ENCODE assay signal across 8 cellular contexts in genomic region chr1:54715493-54716298, GRCh38. TPM values are rescaled to one million over a fixed set of nuclear protein-coding genes. Genes with fewer than 3 reads are reported as not detected.
DNase-seq lines count a peak whose midpoint lies in the region; FAIRE-seq lines count a peak whose summit lies in the region.

Gene TTC4 (plus strand): TSS chr1:54715861. CDS start chr1:54715909, 48 bp downstream.

- H2BK5ac ChIP-seq in neuronal stem cell (ENCODE audit: low read length) = peak within 1 kb of the TSS; percentile 4

- H3K18ac ChIP-seq in neuronal stem cell (ENCODE audit: low read length) = peak within 1 kb of the TSS; percentile 54

- H3K27ac ChIP-seq in SJSA1 (peak within 1 kb of the TSS; percentile 40), neuronal stem cell (replicated peaks; ENCODE audit: low read length) (no peak within 1 kb of the TSS), subcutaneous abdominal adipose tissue (ENCODE audit: low read depth, low read length) (peak within 1 kb of the TSS; percentile 90)

- no peak for FAIRE-seq in frontal cortex (lab: Jason Lieb, UNC)

- H3K27me3 ChIP-seq in H7 (ENCODE audit: control insufficient read depth, insufficient read depth, low read length) (peaks cover 4% of the 10 kb centered on the region; the same call in 1 of the 2 replicates), SJSA1 (replicated peaks) (no peaks in the 10 kb centered on the region), neuronal stem cell (ENCODE audit: control insufficient read depth in 3 of 3, insufficient read depth in 3 of 3, low read depth in 1 of 3, low read length in 3 of 3) (peaks cover 0 to 19% (median 4%) of the 10 kb centered on the region in 3 experiments), subcutaneous abdominal adipose tissue (ENCODE audit: control insufficient read depth in 5 of 5, insufficient read depth in 4 of 5, low read length in 5 of 5) (peaks cover 0 to 3% (median 0%) of the 10 kb centered on the region in 5 donors)

- H3K36me3 ChIP-seq in ES-I3 (ENCODE audit: insufficient read depth, low read length) (peaks cover 5% of the 10 kb centered on the region; the same call in 1 of the 2 replicates), H7 (replicated peaks; ENCODE audit: control insufficient read depth, insufficient read depth, low read length) (peaks cover 4% of the 10 kb centered on the region), SJSA1 (peaks cover 29% of the 10 kb centered on the region), neuronal stem cell (replicated peaks in 1 of 2; ENCODE audit: control insufficient read depth in 2 of 2, insufficient read depth in 2 of 2, low read length in 2 of 2) (peaks cover 4 to 40% of the 10 kb centered on the region in 2 donors), subcutaneous abdominal adipose tissue (ENCODE audit: control insufficient read depth in 5 of 5, insufficient read depth in 5 of 5, low read length in 5 of 5) (peaks cover 13 to 18% (median 14%) of the 10 kb centered on the region in 5 donors)

- H4K8ac ChIP-seq in neuronal stem cell (ENCODE audit: low read depth, low read length) = peak within 1 kb of the TSS; percentile 70

- no peak within 1 kb of the TSS for H4K91ac ChIP-seq in neuronal stem cell (ENCODE audit: low read depth, low read length, poor library complexity)

- no peaks in the 10 kb centered on the region for H3K9me3 ChIP-seq in ES-I3 (ENCODE audit: control insufficient read depth, insufficient read depth, low read length)
- H3K9me3 ChIP-seq in SJSA1 (replicated peaks) = no peaks in the 10 kb centered on the region
- H3K9me3 ChIP-seq in neuronal stem cell (replicated peaks in 1 of 2; ENCODE audit: control insufficient read depth in 2 of 2, insufficient read depth in 1 of 2, low read depth in 1 of 2, low read length in 2 of 2) = no peaks in the 10 kb centered on the region
- H3K9me3 ChIP-seq in subcutaneous abdominal adipose tissue (ENCODE audit: control insufficient read depth in 5 of 5, low read length in 5 of 5) = no peaks in the 10 kb centered on the region

- no peaks in the 10 kb centered on the region for H3K79me1 ChIP-seq in neuronal stem cell (ENCODE audit: low read depth, low read length)

- no peak within 1 kb of the TSS for H2BK120ac ChIP-seq in neuronal stem cell (ENCODE audit: low read depth, low read length)

- peak; percentile 97 for DNase-seq in H7
- peak; percentile 76 for DNase-seq in M059J (ENCODE audit: low read depth)
- peak; percentile 79 to 89 for DNase-seq in SJSA1 (ENCODE audit: low read depth in 1 of 2, low spot score in 2 of 2)
- DNase-seq in activated naive CD4-positive, alpha-beta T cell (lab: John Stamatoyannopoulos, UW) = peak; percentile 59 to 80 (median 66)
- DNase-seq in frontal cortex (ENCODE audit: low spot score in 2 of 2) = peak; percentile 76 to 90
- peak; percentile 81 for DNase-seq in neuronal stem cell (ENCODE audit: low spot score)

- peak within 1 kb of the TSS; percentile 59 for H3K4ac ChIP-seq in neuronal stem cell (ENCODE audit: low read length)

- H2BK15ac ChIP-seq in neuronal stem cell (ENCODE audit: low read length) = no peak within 1 kb of the TSS

- peak within 1 kb of the TSS; percentile 72 for H3K4me2 ChIP-seq in neuronal stem cell (ENCODE audit: insufficient read depth, low read length, poor library complexity, severe bottlenecking)

- H3K14ac ChIP-seq in neuronal stem cell (ENCODE audit: low read length) = no peak within 1 kb of the TSS

- H3K9ac ChIP-seq in ES-I3 (ENCODE audit: low read depth, low read length) (peak within 1 kb of the TSS; percentile 95), neuronal stem cell (ENCODE audit: low read depth, low read length, poor library complexity) (peak within 1 kb of the TSS; percentile 79), subcutaneous abdominal adipose tissue (ENCODE audit: low read length in 5 of 5) (peak within 1 kb of the TSS; percentile 90 to 97 (median 92))

- peak within 1 kb of the TSS; percentile 93 for H2AFZ ChIP-seq in neuronal stem cell (ENCODE audit: low read length)

- H3K4me3 ChIP-seq in H7 (ENCODE audit: insufficient read depth, low read depth, low read length) (peak within 1 kb of the TSS; percentile 61), SJSA1 (peak within 1 kb of the TSS; percentile 62), neuronal stem cell (ENCODE audit: low read length in 2 of 2) (peak within 1 kb of the TSS; percentile 83 to 85), subcutaneous abdominal adipose tissue (ENCODE audit: low read depth in 1 of 5, low read length in 5 of 5) (peak within 1 kb of the TSS; percentile 86 to 96 (median 94))

- peak within 1 kb of the TSS; percentile 47 for H3K23ac ChIP-seq in neuronal stem cell (ENCODE audit: low read depth, low read length, poor library complexity)

- no CpG with 5 or more reads among the region's 51 CpGs for WGBS in neuronal stem cell (ENCODE audit: extremely low coverage in 2 of 2, insufficient read length in 2 of 2, insufficient replicate concordance in 1 of 2), 2 donors

- H3K4me1 ChIP-seq in ES-I3 (ENCODE audit: insufficient read depth, low read length) (peaks cover 2% of the 10 kb centered on the region; the same call in 1 of the 2 replicates), SJSA1 (replicated peaks) (peaks cover 9% of the 10 kb centered on the region; the same call in 1 of the 2 replicates), neuronal stem cell (ENCODE audit: control insufficient read depth in 2 of 2, insufficient read depth in 1 of 2, low read depth in 1 of 2, low read length in 2 of 2) (peaks cover 5% of the 10 kb centered on the region in 2 donors), subcutaneous abdominal adipose tissue (ENCODE audit: control insufficient read depth in 5 of 5, insufficient read depth in 5 of 5, low read length in 5 of 5) (peaks cover 2 to 20% (median 16%) of the 10 kb centered on the region in 5 donors)

- no peak within 1 kb of the TSS for H2BK12ac ChIP-seq in neuronal stem cell (ENCODE audit: low read length)

- H2AK5ac ChIP-seq in neuronal stem cell (ENCODE audit: low read depth, low read length) = peak within 1 kb of the TSS; percentile 66

RNA-seq across cellular contexts. Expression of gene TTC4, which starts in this region (rescaled TPM):
- 35.8 and 37.3 TPM in 2 replicates for total RNA-seq in H7 (2014; rRNA removed; shearing (Covaris generic))
- total RNA-seq in M059J (2014; rRNA removed; shearing (Covaris generic)) = 30.1 and 31.9 TPM in 2 replicates
- total RNA-seq in SJSA1 (2014; rRNA removed; shearing (Covaris generic)) = 35.4 and 38.6 TPM in 2 replicates
- 20.0 TPM for total RNA-seq in frontal cortex
- polyA plus RNA-seq in neuronal stem cell (2013, experiment 1 of 2) = 23.9 TPM
- 24.2 TPM for polyA plus RNA-seq in neuronal stem cell (2013, experiment 2 of 2)
